In the genomic region with DNA sequence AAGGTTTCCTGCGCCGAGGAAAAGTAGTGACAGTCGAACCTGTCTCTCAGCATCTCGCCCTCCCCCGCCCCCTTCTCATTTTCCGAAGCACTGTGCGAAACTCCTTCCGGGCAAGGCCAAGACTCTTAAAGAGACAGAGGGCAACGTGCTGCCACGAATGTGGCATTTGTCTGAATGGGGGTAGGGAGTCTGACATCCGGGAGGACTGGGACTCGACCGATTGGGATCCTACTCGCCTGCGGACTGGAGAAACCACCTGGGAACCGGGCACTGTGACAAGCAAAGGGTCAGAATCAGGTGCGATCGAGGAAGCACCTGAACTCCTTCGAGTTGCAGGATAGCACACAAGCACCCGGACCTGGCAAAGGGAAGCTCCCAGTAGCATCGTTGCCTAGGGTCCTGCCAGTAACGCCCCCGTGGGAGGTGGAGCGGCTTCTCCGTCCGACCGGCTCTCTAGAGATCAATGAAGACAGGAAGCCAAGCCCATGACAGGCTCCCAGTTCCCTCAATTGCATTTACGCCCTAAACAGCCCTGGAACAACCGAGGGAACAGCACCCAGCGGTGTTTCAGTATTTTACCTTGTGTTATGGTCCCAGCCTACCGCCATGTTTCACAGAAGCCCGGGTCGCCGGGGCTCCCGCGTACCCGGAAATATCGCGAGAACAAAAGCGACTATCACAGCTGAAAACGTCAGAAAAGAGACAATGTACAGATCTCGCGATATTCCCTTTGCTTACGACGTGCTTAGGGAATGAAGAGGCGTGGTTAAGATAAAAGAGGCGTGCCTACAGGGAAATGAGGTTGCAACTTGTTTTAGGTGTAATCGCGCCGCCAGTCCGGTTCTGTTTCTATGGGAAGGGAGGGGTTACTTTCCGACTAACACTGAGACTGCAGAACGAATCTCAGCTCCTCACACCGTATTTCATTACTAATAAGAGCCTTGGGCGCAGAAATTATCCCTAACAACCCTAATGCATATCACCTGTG, we compare ENCODE assay signal across 8 cellular contexts. TPM values are rescaled to one million over a fixed set of nuclear protein-coding genes. Genes with fewer than 3 reads are reported as not detected.
A peak's percentile ranks its signal among the peaks of the same experiment; 100 is the strongest.
DNase-seq lines count a peak whose midpoint lies in the region; ATAC-seq and TF ChIP-seq lines count a peak whose summit lies in the region.

A gene with protein sequence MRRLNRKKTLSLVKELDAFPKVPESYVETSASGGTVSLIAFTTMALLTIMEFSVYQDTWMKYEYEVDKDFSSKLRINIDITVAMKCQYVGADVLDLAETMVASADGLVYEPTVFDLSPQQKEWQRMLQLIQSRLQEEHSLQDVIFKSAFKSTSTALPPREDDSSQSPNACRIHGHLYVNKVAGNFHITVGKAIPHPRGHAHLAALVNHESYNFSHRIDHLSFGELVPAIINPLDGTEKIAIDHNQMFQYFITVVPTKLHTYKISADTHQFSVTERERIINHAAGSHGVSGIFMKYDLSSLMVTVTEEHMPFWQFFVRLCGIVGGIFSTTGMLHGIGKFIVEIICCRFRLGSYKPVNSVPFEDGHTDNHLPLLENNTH (minus strand): TSS at position 637 of the 988 bp plus-strand sequence. CDS start 9,539 bp downstream, outside the sequence.

- DNase-seq in NCI-H1694 treated with DMSO at 0.1 percent for 48 hours (lab: John Stamatoyannopoulos, UW) (peak; percentile 100), T-helper 17 cell (peak; percentile 70 to 82 (median 80)), amygdala (lab: John Stamatoyannopoulos, UW) (peak; percentile 14 to 94 (median 77)), left ventricle myocardium inferior (peak; percentile 86), progenitor cell of endocrine pancreas (ENCODE audit: low spot score, unreplicated experiment) (peak; percentile 92), ureter (ENCODE audit: low spot score) (peak; percentile 95)

- peak within 1 kb of the TSS; percentile 86 for H3K27ac ChIP-seq in left ventricle myocardium inferior (replicated peaks)

- H3K27me3 ChIP-seq in left ventricle myocardium inferior (ENCODE audit: low read depth) = no peaks in the 10 kb centered on the region

- H3K27ac Mint-ChIP-seq in T-helper 17 cell = peak within 1 kb of the TSS; percentile 98
- peak within 1 kb of the TSS; percentile 99 for H3K27ac Mint-ChIP-seq in progenitor cell of endocrine pancreas

- H3K36me3 Mint-ChIP-seq in T-helper 17 cell (ENCODE audit: low read depth) (peaks cover 4% of the 10 kb centered on the region), progenitor cell of endocrine pancreas (ENCODE audit: insufficient read depth) (peaks cover 16% of the 10 kb centered on the region)

- H3K9me3 Mint-ChIP-seq in progenitor cell of endocrine pancreas (ENCODE audit: low read depth) = peaks cover 9% of the 10 kb centered on the region

- ATAC-seq in HG02885 (IDR thresholded peaks at IDR 0.05; ENCODE audit: poor library complexity, unreplicated experiment) = peak; percentile 96
- ATAC-seq in T-helper 17 cell = peak; percentile 90

- TF ChIP-seq POLR2A in GM15510 (IDR thresholded peaks at IDR 0.05; ENCODE audit: borderline replicate concordance, extremely low read depth, insufficient read length) = peak; percentile 52

- no peaks in the 10 kb centered on the region for H3K36me3 ChIP-seq in left ventricle myocardium inferior

- intact Hi-C loops in left ventricle myocardium inferior (cut with micrococcal nuclease) = no loop called here

- TF ChIP-seq CTCF in left ventricle myocardium inferior (IDR thresholded peaks at IDR 0.05; ENCODE audit: borderline replicate concordance) (no peak), progenitor cell of endocrine pancreas (IDR thresholded peaks at IDR 0.05; ENCODE audit: unreplicated experiment) (no peak)

- peak within 1 kb of the TSS; percentile 93 for H3K4me3 ChIP-seq in left ventricle myocardium inferior

- H3K27me3 Mint-ChIP-seq in T-helper 17 cell (no peaks in the 10 kb centered on the region), progenitor cell of endocrine pancreas (no peaks in the 10 kb centered on the region)

- H3K4me1 Mint-ChIP-seq in T-helper 17 cell (peaks cover 41% of the 10 kb centered on the region), progenitor cell of endocrine pancreas (ENCODE audit: low read depth) (peaks cover 24% of the 10 kb centered on the region)

- peak within 1 kb of the TSS; percentile 97 for H3K4me3 Mint-ChIP-seq in T-helper 17 cell
- H3K4me3 Mint-ChIP-seq in progenitor cell of endocrine pancreas (ENCODE audit: low read depth) = peak within 1 kb of the TSS; percentile 97

- H3K9me3 ChIP-seq in T-helper 17 cell (ENCODE audit: control insufficient read depth, low read length, poor library complexity, severe bottlenecking) (no peaks in the 10 kb centered on the region), left ventricle myocardium inferior (replicated peaks) (no peaks in the 10 kb centered on the region)

- peaks cover 28% of the 10 kb centered on the region for H3K4me1 ChIP-seq in left ventricle myocardium inferior

RNA-seq across cellular contexts. Expression of the gene that starts here (rescaled TPM):
- total RNA-seq in T-helper 17 cell = 10 to 100 TPM; 29.6 to 41.4 TPM
- 91.1 TPM for total RNA-seq in left ventricle myocardium inferior
- 105 and 115 TPM in 2 replicates for total RNA-seq in progenitor cell of endocrine pancreas
- total RNA-seq in ureter = 88.8 TPM

Comparison
In these comparisons a context has a peak if more than half of its experiments do, and no peak if none do; other contexts are left out.
1. Peak in every context shown above with its lines: DNase-seq, ATAC-seq, H3K4me3 ChIP-seq and H3K27ac ChIP-seq.